ENCODE assay signal across 19 cellular contexts in the genomic region with DNA sequence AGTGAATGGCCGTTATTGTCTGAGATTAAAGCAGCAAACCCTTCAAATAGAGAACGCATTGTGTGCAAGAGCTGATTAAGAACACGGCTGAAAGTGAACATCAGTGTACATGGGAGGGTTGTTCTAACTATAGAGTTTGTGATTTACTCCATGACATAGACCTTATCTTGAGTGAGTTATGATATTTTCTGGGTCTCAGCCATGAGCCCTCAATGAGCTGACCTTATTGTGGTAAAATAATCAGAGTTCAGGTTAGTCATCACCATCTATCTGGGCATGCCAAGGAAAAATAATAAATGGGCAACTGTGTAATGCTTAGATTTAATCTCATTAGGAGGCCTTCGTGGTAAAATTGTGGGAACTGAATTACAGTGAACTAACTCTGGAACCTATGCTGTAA. TPM values are rescaled to one million over a fixed set of nuclear protein-coding genes. Genes with fewer than 3 reads are reported as not detected.
DNase-seq lines count a peak whose midpoint lies in the region; ATAC-seq and TF ChIP-seq lines count a peak whose summit lies in the region.
"Had no signal": no experiment of that assay in that cellular context is flagged by ENCODE, and none has a peak within 500 bp of the region (broad histone marks: within the 10 kb centered on the region; RNA-seq: fewer than 3 reads in every experiment).

No MANE protein-coding gene starts in this region.

- H3K36me3 ChIP-seq in prostate gland (no peaks in the 10 kb centered on the region), vagina (no peaks in the 10 kb centered on the region)
- H3K36me3 ChIP-seq: colonic mucosa, gastrocnemius medialis, SJCRH30, spleen, thyroid gland, WERI-Rb-1 had no signal

- TF ChIP-seq POLR2A in prostate gland (IDR thresholded peaks at IDR 0.05): no peak
- TF ChIP-seq POLR2A in vagina (IDR thresholded peaks at IDR 0.05): no peak

- no peak for ATAC-seq in HG03196 (IDR thresholded peaks at IDR 0.05; ENCODE audit: unreplicated experiment)
- ATAC-seq: A549; activated CD8-positive, alpha-beta memory T cell treated with anti-CD3 and anti-CD28 coated beads, Interleukin-2, amount 10 ng/mL, durations not matched to agents 7 days and 5 days; gastrocnemius medialis had no signal

- intact Hi-C loops in prostate gland (cut with DNase I): no loop called here
- intact Hi-C loops in vagina (cut with DNase I): no loop called here

- no peaks in the 10 kb centered on the region for H3K4me1 ChIP-seq in prostate gland (replicated peaks)
- H3K4me1 ChIP-seq in vagina: peaks cover 8% of the 10 kb centered on the region
- H3K4me1 ChIP-seq: A549, colonic mucosa, gastrocnemius medialis, SJCRH30, spleen, thyroid gland had no signal

- WGBS in prostate gland: 33% methylated on average over 4 of the region's 4 CpGs

- H3K27ac ChIP-seq in prostate gland (no peak overlapping the region), vagina (no peak overlapping the region)
- H3K27ac ChIP-seq: A549, colonic mucosa, gastrocnemius medialis, SJCRH30, spleen, thyroid gland, WERI-Rb-1 had no signal

- H3K27me3 ChIP-seq in prostate gland (replicated peaks; ENCODE audit: insufficient read depth) (no peaks in the 10 kb centered on the region), vagina (no peaks in the 10 kb centered on the region)
- H3K27me3 ChIP-seq: colonic mucosa, gastrocnemius medialis, SJCRH30, thyroid gland had no signal

- DNase-seq in NCI-H1417 treated with DMSO at 0.1 percent for 48 hours (lab: John Stamatoyannopoulos, UW) (peak; percentile 28), NCI-H1417 (lab: John Stamatoyannopoulos, UW) (no peak), SW480 (ENCODE audit: low spot score) (peak; percentile 6), foreskin fibroblast (peak; percentile 59 to 71), stromal cell of bone marrow (ENCODE audit: low read depth) (peak; percentile 61), prostate gland (ENCODE audit: low spot score) (no peak), vagina (ENCODE audit: extremely low spot score in 2 of 2) (no peak)
- DNase-seq: activated CD8-positive, alpha-beta memory T cell treated with anti-CD3 and anti-CD28 coated beads, Interleukin-2, amount 10 ng/mL, durations not matched to agents 7 days and 5 days; activated naive CD4-positive, alpha-beta T cell treated with anti-CD3 and anti-CD28 coated beads, Interleukin-2, amount 50 U/mL, for 16 hours; colonic mucosa; gastrocnemius medialis; kidney; NCI-H524; spleen; thyroid gland; WERI-Rb-1 had no signal

- H3K9me3 ChIP-seq in prostate gland: no peaks in the 10 kb centered on the region
- H3K9me3 ChIP-seq in vagina: no peaks in the 10 kb centered on the region
- H3K9me3 ChIP-seq: A549, colonic mucosa, gastrocnemius medialis, SJCRH30, spleen, thyroid gland had no signal

- TF ChIP-seq CTCF in foreskin fibroblast (IDR thresholded peaks at IDR 0.05; ENCODE audit: low read depth, low read length) (no peak), prostate gland (IDR thresholded peaks at IDR 0.05) (no peak), vagina (IDR thresholded peaks at IDR 0.05) (no peak)

- H3K4me3 ChIP-seq in foreskin fibroblast (ENCODE audit: low read depth in 1 of 2, low read length in 2 of 2) (no peak overlapping the region), prostate gland (no peak overlapping the region), vagina (no peak overlapping the region)
- H3K4me3 ChIP-seq: A549, colonic mucosa, gastrocnemius medialis, SJCRH30, spleen, thyroid gland had no signal

RNA-seq across cellular contexts. Expression of a gene that starts 33.2 kb away (rescaled TPM):
- total RNA-seq in prostate gland (not detected), vagina (not detected)
- total RNA-seq: activated CD8-positive, alpha-beta memory T cell treated with anti-CD3 and anti-CD28 coated beads, Interleukin-2, amount 10 ng/mL, durations not matched to agents 7 days and 5 days; colonic mucosa; gastrocnemius medialis; kidney; SJCRH30; spleen; thyroid gland had no signal

RNA-seq across cellular contexts. Expression of a gene that starts 35.3 kb away (rescaled TPM):
- total RNA-seq in prostate gland (not detected), vagina (not detected)
- total RNA-seq: activated CD8-positive, alpha-beta memory T cell treated with anti-CD3 and anti-CD28 coated beads, Interleukin-2, amount 10 ng/mL, durations not matched to agents 7 days and 5 days; colonic mucosa; gastrocnemius medialis; kidney; SJCRH30; spleen; thyroid gland had no signal

Comparison
In these comparisons a context has a peak if more than half of its experiments do, and no peak if none do; other contexts are left out.
1. DNase-seq: peak in NCI-H1417 treated with DMSO at 0.1 percent for 48 hours (single experiment), SW480 (single experiment), foreskin fibroblast (2 of 2) and stromal cell of bone marrow (single experiment); none in NCI-H1417 (0 of 3), prostate gland (single experiment) and vagina (0 of 2).